In genomic region chr2:220175967-220176366, GRCh38 we compare ENCODE assay signal across 1 cellular context.
TF ChIP-seq lines count a peak whose summit lies in the region.

No MANE protein-coding gene starts in this region.

TF ChIP-seq in H1, 55 proteins besides CTCF, POLR2A, EP300 and RAD21:
- TF ChIP-seq PHF8 (conservative IDR thresholded peaks at IDR 0.05; ENCODE audit: low read depth, low read length) (no peak), BRCA1 (IDR thresholded peaks at IDR 0.05; ENCODE audit: low read depth, low read length) (no peak), SIN3A (conservative IDR thresholded peaks at IDR 0.05 in 1 of 2, IDR thresholded peaks at IDR 0.05 in 1 of 2; ENCODE audit: low read depth in 1 of 2, low read length in 2 of 2) (no peak), MAFK (IDR thresholded peaks at IDR 0.05; ENCODE audit: low read depth, low read length) (no peak), SIX5 (IDR thresholded peaks at IDR 0.05; ENCODE audit: low read depth, low read length) (no peak), KDM5A (IDR thresholded peaks at IDR 0.05; ENCODE audit: low read length) (no peak), CHD1 (IDR thresholded peaks at IDR 0.05; ENCODE audit: low read depth, low read length) (no peak), YY1 (IDR thresholded peaks at IDR 0.05; ENCODE audit: low read depth, low read length) (no peak), BCL11A (IDR thresholded peaks at IDR 0.05; ENCODE audit: low read depth in 2 of 2, low read length in 2 of 2) (no peak)
- TF ChIP-seq, protein P1, sequence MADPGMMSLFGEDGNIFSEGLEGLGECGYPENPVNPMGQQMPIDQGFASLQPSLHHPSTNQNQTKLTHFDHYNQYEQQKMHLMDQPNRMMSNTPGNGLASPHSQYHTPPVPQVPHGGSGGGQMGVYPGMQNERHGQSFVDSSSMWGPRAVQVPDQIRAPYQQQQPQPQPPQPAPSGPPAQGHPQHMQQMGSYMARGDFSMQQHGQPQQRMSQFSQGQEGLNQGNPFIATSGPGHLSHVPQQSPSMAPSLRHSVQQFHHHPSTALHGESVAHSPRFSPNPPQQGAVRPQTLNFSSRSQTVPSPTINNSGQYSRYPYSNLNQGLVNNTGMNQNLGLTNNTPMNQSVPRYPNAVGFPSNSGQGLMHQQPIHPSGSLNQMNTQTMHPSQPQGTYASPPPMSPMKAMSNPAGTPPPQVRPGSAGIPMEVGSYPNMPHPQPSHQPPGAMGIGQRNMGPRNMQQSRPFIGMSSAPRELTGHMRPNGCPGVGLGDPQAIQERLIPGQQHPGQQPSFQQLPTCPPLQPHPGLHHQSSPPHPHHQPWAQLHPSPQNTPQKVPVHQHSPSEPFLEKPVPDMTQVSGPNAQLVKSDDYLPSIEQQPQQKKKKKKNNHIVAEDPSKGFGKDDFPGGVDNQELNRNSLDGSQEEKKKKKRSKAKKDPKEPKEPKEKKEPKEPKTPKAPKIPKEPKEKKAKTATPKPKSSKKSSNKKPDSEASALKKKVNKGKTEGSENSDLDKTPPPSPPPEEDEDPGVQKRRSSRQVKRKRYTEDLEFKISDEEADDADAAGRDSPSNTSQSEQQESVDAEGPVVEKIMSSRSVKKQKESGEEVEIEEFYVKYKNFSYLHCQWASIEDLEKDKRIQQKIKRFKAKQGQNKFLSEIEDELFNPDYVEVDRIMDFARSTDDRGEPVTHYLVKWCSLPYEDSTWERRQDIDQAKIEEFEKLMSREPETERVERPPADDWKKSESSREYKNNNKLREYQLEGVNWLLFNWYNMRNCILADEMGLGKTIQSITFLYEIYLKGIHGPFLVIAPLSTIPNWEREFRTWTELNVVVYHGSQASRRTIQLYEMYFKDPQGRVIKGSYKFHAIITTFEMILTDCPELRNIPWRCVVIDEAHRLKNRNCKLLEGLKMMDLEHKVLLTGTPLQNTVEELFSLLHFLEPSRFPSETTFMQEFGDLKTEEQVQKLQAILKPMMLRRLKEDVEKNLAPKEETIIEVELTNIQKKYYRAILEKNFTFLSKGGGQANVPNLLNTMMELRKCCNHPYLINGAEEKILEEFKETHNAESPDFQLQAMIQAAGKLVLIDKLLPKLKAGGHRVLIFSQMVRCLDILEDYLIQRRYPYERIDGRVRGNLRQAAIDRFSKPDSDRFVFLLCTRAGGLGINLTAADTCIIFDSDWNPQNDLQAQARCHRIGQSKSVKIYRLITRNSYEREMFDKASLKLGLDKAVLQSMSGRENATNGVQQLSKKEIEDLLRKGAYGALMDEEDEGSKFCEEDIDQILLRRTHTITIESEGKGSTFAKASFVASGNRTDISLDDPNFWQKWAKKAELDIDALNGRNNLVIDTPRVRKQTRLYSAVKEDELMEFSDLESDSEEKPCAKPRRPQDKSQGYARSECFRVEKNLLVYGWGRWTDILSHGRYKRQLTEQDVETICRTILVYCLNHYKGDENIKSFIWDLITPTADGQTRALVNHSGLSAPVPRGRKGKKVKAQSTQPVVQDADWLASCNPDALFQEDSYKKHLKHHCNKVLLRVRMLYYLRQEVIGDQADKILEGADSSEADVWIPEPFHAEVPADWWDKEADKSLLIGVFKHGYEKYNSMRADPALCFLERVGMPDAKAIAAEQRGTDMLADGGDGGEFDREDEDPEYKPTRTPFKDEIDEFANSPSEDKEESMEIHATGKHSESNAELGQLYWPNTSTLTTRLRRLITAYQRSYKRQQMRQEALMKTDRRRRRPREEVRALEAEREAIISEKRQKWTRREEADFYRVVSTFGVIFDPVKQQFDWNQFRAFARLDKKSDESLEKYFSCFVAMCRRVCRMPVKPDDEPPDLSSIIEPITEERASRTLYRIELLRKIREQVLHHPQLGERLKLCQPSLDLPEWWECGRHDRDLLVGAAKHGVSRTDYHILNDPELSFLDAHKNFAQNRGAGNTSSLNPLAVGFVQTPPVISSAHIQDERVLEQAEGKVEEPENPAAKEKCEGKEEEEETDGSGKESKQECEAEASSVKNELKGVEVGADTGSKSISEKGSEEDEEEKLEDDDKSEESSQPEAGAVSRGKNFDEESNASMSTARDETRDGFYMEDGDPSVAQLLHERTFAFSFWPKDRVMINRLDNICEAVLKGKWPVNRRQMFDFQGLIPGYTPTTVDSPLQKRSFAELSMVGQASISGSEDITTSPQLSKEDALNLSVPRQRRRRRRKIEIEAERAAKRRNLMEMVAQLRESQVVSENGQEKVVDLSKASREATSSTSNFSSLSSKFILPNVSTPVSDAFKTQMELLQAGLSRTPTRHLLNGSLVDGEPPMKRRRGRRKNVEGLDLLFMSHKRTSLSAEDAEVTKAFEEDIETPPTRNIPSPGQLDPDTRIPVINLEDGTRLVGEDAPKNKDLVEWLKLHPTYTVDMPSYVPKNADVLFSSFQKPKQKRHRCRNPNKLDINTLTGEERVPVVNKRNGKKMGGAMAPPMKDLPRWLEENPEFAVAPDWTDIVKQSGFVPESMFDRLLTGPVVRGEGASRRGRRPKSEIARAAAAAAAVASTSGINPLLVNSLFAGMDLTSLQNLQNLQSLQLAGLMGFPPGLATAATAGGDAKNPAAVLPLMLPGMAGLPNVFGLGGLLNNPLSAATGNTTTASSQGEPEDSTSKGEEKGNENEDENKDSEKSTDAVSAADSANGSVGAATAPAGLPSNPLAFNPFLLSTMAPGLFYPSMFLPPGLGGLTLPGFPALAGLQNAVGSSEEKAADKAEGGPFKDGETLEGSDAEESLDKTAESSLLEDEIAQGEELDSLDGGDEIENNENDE (IDR thresholded peaks at IDR 0.05; ENCODE audit: insufficient replicate concordance, low read length), result no peak
